1 cellular context compared by ENCODE assay signal in genomic region chr9:129557192-129558036, GRCh38.
TF ChIP-seq lines count a peak whose summit lies in the region.

No MANE protein-coding gene starts in this region.

TF ChIP-seq in HepG2, 621 proteins besides CTCF, POLR2A, EP300 and RAD21 (continued from another document and continues in another):
- peak; percentile 98 for TF ChIP-seq ZXDC (CRISPR knock-in tag; IDR thresholded peaks at IDR 0.05)
- no peak for TF ChIP-seq ZNF180 (CRISPR knock-in tag; IDR thresholded peaks at IDR 0.05; ENCODE audit: borderline replicate concordance, low read depth)
- TF ChIP-seq ZBTB10 (CRISPR knock-in tag; IDR thresholded peaks at IDR 0.05; ENCODE audit: borderline replicate concordance): peak; percentile 95
- TF ChIP-seq ONECUT2 (CRISPR knock-in tag; IDR thresholded peaks at IDR 0.05): peak; percentile 62; the same call in 1 of the 2 replicates
- no peak for TF ChIP-seq KAT2B (IDR thresholded peaks at IDR 0.05; ENCODE audit: borderline replicate concordance, low read depth, low read length)
- peak; percentile 92 for TF ChIP-seq KDM6A (CRISPR knock-in tag; IDR thresholded peaks at IDR 0.05; ENCODE audit: low read depth)
- TF ChIP-seq ZNF274 (CRISPR knock-in tag; IDR thresholded peaks at IDR 0.05): no peak
- TF ChIP-seq ZNF652 (CRISPR knock-in tag; IDR thresholded peaks at IDR 0.05; ENCODE audit: borderline replicate concordance, low read depth): peak; percentile 62; the same call in 1 of the 2 replicates
- TF ChIP-seq ZNF891 (CRISPR knock-in tag; IDR thresholded peaks at IDR 0.05): peak; percentile 88
- TF ChIP-seq ZNF281 (CRISPR knock-in tag; IDR thresholded peaks at IDR 0.05; ENCODE audit: borderline replicate concordance): peak; percentile 94
- no peak for TF ChIP-seq MATR3 (CRISPR knock-in tag; IDR thresholded peaks at IDR 0.05)
- peak; percentile 58; the same call in 1 of the 2 replicates for TF ChIP-seq ZNF607 (CRISPR knock-in tag; IDR thresholded peaks at IDR 0.05; ENCODE audit: borderline replicate concordance)
- TF ChIP-seq CREB1 (IDR thresholded peaks at IDR 0.05): no peak
- TF ChIP-seq CREB1 (CRISPR knock-in tag; IDR thresholded peaks at IDR 0.05): no peak
- TF ChIP-seq BHLHE40 (IDR thresholded peaks at IDR 0.05; ENCODE audit: low read length): no peak
- no peak for TF ChIP-seq ZBTB2 (CRISPR knock-in tag; IDR thresholded peaks at IDR 0.05; ENCODE audit: low read depth)
- no peak for TF ChIP-seq ZNF720 (CRISPR knock-in tag; IDR thresholded peaks at IDR 0.05)
- TF ChIP-seq TEAD2 (CRISPR knock-in tag; IDR thresholded peaks at IDR 0.05): no peak
- TF ChIP-seq HOXA5 (CRISPR knock-in tag; IDR thresholded peaks at IDR 0.05): peak; percentile 54
- no peak for TF ChIP-seq KMT2B (CRISPR knock-in tag; IDR thresholded peaks at IDR 0.05)
- peak; percentile 28 for TF ChIP-seq AGO1 (IDR thresholded peaks at IDR 0.05; ENCODE audit: low read depth, low read length, poor library complexity, severe bottlenecking)
- peak; percentile 40 for TF ChIP-seq HNRNPLL (IDR thresholded peaks at IDR 0.05; ENCODE audit: low read depth, low read length, poor library complexity, severe bottlenecking)
- peak; percentile 77; the same call in 1 of the 2 replicates for TF ChIP-seq KLF6 (CRISPR knock-in tag; IDR thresholded peaks at IDR 0.05)
- peak; percentile 66; the same call in 1 of the 2 replicates for TF ChIP-seq ZBTB43 (CRISPR knock-in tag; conservative IDR thresholded peaks at IDR 0.05)
- TF ChIP-seq ASH2L (IDR thresholded peaks at IDR 0.05; ENCODE audit: insufficient read length, low read depth, low read length): peak; percentile 62
- TF ChIP-seq GRHL1 (CRISPR knock-in tag; conservative IDR thresholded peaks at IDR 0.05): no peak
- peak; percentile 59; the same call in 1 of the 2 replicates for TF ChIP-seq KAT7 (CRISPR knock-in tag; IDR thresholded peaks at IDR 0.05; ENCODE audit: borderline replicate concordance)
- TF ChIP-seq THAP7 (CRISPR knock-in tag; IDR thresholded peaks at IDR 0.05): peak; percentile 29; the same call in 1 of the 2 replicates
- peak; percentile 77; the same call in 1 of the 2 replicates for TF ChIP-seq ZNF124 (CRISPR knock-in tag; IDR thresholded peaks at IDR 0.05)
- TF ChIP-seq ZSCAN20 (CRISPR knock-in tag; IDR thresholded peaks at IDR 0.05; ENCODE audit: borderline replicate concordance): 0 out of 2 replicates have a peak, but pooled peaks have one; percentile 26
- TF ChIP-seq HMG20A (CRISPR knock-in tag; IDR thresholded peaks at IDR 0.05; ENCODE audit: borderline replicate concordance): peak; percentile 96
- no peak for TF ChIP-seq ZNF337 (CRISPR knock-in tag; IDR thresholded peaks at IDR 0.05; ENCODE audit: borderline replicate concordance, low read depth)
- TF ChIP-seq REST (IDR thresholded peaks at IDR 0.05; ENCODE audit: borderline replicate concordance in 1 of 2, low read depth in 1 of 2, low read length in 2 of 2): peak in 1 of 2 experiments; percentile 79; a peak in 1 of 4 replicates
- TF ChIP-seq ZNF10 (CRISPR knock-in tag; IDR thresholded peaks at IDR 0.05; ENCODE audit: borderline replicate concordance, low read depth): no peak
- TF ChIP-seq NCOA1 (CRISPR knock-in tag; IDR thresholded peaks at IDR 0.05): peak; percentile 94
- TF ChIP-seq REXO4 (CRISPR knock-in tag; IDR thresholded peaks at IDR 0.05; ENCODE audit: borderline replicate concordance): no peak
- TF ChIP-seq ZNF749 (CRISPR knock-in tag; IDR thresholded peaks at IDR 0.05; ENCODE audit: borderline replicate concordance): no peak
- no peak; the same call in 1 of the 2 replicates for TF ChIP-seq TRAFD1 (CRISPR knock-in tag; IDR thresholded peaks at IDR 0.05; ENCODE audit: borderline replicate concordance)
- no peak; the same call in 1 of the 2 replicates for TF ChIP-seq REL (CRISPR knock-in tag; conservative IDR thresholded peaks at IDR 0.05)
- TF ChIP-seq ZNF367 (CRISPR knock-in tag; IDR thresholded peaks at IDR 0.05; ENCODE audit: borderline replicate concordance): no peak; the same call in 1 of the 2 replicates
- TF ChIP-seq FOXP1 (IDR thresholded peaks at IDR 0.05): no peak
- peak; percentile 82 for TF ChIP-seq FOXP1 (CRISPR knock-in tag; IDR thresholded peaks at IDR 0.05)
- no peak for TF ChIP-seq ZNF570 (CRISPR knock-in tag; IDR thresholded peaks at IDR 0.05; ENCODE audit: borderline replicate concordance)
- peak; percentile 95 for TF ChIP-seq ISL2 (CRISPR knock-in tag; IDR thresholded peaks at IDR 0.05)
